8 cellular contexts compared by ENCODE assay signal in the genomic region with DNA sequence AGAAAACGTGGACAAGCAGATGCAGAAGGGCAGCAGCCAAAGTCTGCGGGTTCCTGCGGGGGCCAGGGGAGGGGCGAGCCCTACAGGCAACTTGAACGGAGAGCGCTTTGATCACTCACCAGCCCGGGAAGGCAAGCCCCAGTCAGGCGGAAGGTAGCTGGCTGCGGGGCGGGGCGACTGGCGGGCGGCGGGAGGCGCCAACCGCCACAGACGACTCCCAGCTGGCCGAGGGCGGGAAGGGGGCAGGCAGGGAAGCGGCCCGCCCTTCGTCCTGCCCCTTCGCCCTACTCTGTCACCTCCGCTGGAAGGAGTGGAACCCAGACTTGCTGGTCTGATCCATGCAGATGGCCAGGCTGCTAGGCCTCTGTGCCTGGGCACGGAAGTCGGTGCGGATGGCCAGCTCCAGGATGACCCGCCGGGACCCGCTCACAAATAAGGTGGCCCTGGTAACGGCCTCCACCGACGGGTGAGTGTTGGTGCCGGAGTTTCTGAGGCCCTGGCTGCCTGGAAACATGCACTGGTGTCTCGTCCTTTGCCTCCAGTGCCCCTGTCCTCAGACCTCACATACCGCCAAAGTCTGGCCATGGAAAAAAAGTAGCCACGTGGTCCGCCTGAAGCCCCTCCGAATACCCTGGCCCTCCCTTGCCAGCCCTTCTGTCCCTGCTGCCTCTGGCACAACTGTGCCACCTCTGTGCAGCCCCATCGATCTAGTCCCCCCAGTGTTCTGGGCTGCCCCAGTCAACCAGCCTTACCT. TPM values are rescaled to one million over a fixed set of nuclear protein-coding genes. Genes with fewer than 3 reads are reported as not detected.
DNase-seq lines count a peak whose midpoint lies in the region; ATAC-seq lines count a peak whose summit lies in the region.
"Not testable (repeated sequence)": the region's sequence is repeated elsewhere in the genome, so short reads cannot be mapped to it uniquely, and the experiment has no call there.

DHRS4L2 (plus strand) TSS at position 320 of the 754 bp plus-strand sequence; CDS start at position 339, 19 bp downstream.

- H4K8ac ChIP-seq in trophoblast cell (ENCODE audit: low read depth, low read length), result peak within 1 kb of the TSS; percentile 67

- H2AK5ac ChIP-seq in trophoblast cell (ENCODE audit: low read length), result not testable (repeated sequence)

- peaks cover 22% of the 10 kb centered on the region for H3K4me1 Mint-ChIP-seq in activated naive CD8-positive, alpha-beta T cell treated with anti-CD3 and anti-CD28 coated beads for 36 hours

- H3K79me2 ChIP-seq in trophoblast cell (ENCODE audit: control insufficient read depth, insufficient read depth, low read length, poor library complexity), result not testable (repeated sequence)

- not testable (repeated sequence) for H3K9me3 Mint-ChIP-seq in activated naive CD8-positive, alpha-beta T cell treated with anti-CD3 and anti-CD28 coated beads for 36 hours

- H3K36me3 ChIP-seq in trophoblast cell (ENCODE audit: control insufficient read depth in 1 of 2, insufficient read depth in 2 of 2, low read length in 2 of 2); subcutaneous abdominal adipose tissue (ENCODE audit: control insufficient read depth in 5 of 5, insufficient read depth in 5 of 5, low read length in 5 of 5): not testable (repeated sequence)

- H3K27ac ChIP-seq in trophoblast cell (ENCODE audit: low read depth, low read length), result not testable (repeated sequence)
- H3K27ac ChIP-seq in subcutaneous abdominal adipose tissue (ENCODE audit: low read depth, low read length), result peak within 1 kb of the TSS; percentile 57

- H3K14ac ChIP-seq in trophoblast cell (ENCODE audit: low read length), result not testable (repeated sequence)

- H3K36me3 Mint-ChIP-seq in activated naive CD8-positive, alpha-beta T cell treated with anti-CD3 and anti-CD28 coated beads for 36 hours, result not testable (repeated sequence)

- not testable (repeated sequence) for H3K18ac ChIP-seq in trophoblast cell (ENCODE audit: low read length)

- not testable (repeated sequence) for H4K12ac ChIP-seq in trophoblast cell (ENCODE audit: low read depth, low read length)

- intact Hi-C loops in Right ventricle myocardium superior (cut with DNase I), result loop anchor here (10.0 kb wide), 1 partner anchor 96 kb away; no protein-coding TSS in a partner anchor

- peak within 1 kb of the TSS; percentile 52 for H3K4me2 ChIP-seq in trophoblast cell (ENCODE audit: low read length)

- H2AFZ ChIP-seq in trophoblast cell (ENCODE audit: insufficient read depth, low read length, poor library complexity), result peak within 1 kb of the TSS; percentile 12

- H3K27me3 ChIP-seq in trophoblast cell (ENCODE audit: insufficient read depth, low read length); subcutaneous abdominal adipose tissue (ENCODE audit: control insufficient read depth in 5 of 5, insufficient read depth in 4 of 5, low read length in 5 of 5): not testable (repeated sequence)

- WGBS in trophoblast cell (ENCODE audit: extremely low coverage, insufficient coverage, insufficient read length), result no CpG with 5 or more reads among the region's 40 CpGs

- not testable (repeated sequence) for H3K23ac ChIP-seq in trophoblast cell (ENCODE audit: low read length)

- not testable (repeated sequence) for H2BK120ac ChIP-seq in trophoblast cell (ENCODE audit: insufficient read depth, low read length, poor library complexity)

- not testable (repeated sequence) for DNase-seq in H4 (ENCODE audit: low spot score)
- DNase-seq in KG1 (lab: John Stamatoyannopoulos, UW) (peak; percentile 46), T-helper 1 cell (peak; percentile 47 to 80 (median 66)), Right ventricle myocardium superior (peak; percentile 88), trophoblast cell (peak; percentile 52 to 62)
- DNase-seq in activated naive CD8-positive, alpha-beta T cell treated with anti-CD3 and anti-CD28 coated beads for 36 hours, result peak; percentile 89

- H2BK5ac ChIP-seq in trophoblast cell (ENCODE audit: low read depth, low read length, poor library complexity), result not testable (repeated sequence)

- peak within 1 kb of the TSS; percentile 65; the same call in 1 of the 2 replicates for H3K4me3 ChIP-seq in GM08714 (ENCODE audit: low read length)
- not testable (repeated sequence) for H3K4me3 ChIP-seq in trophoblast cell (ENCODE audit: low read depth, low read length)
- H3K4me3 ChIP-seq in subcutaneous abdominal adipose tissue (ENCODE audit: low read depth in 1 of 5, low read length in 5 of 5), result peak within 1 kb of the TSS in 4 of 5 donors; percentile 52 to 64 (median 60)

- not testable (repeated sequence) for H3K27me3 Mint-ChIP-seq in activated naive CD8-positive, alpha-beta T cell treated with anti-CD3 and anti-CD28 coated beads for 36 hours

- H3K4ac ChIP-seq in trophoblast cell (ENCODE audit: low read depth, low read length), result not testable (repeated sequence)

- H3K4me3 Mint-ChIP-seq in activated naive CD8-positive, alpha-beta T cell treated with anti-CD3 and anti-CD28 coated beads for 36 hours, result peak within 1 kb of the TSS; percentile 79

- not testable (repeated sequence) for H2BK12ac ChIP-seq in trophoblast cell (ENCODE audit: low read length)

- not testable (repeated sequence) for H3K9me3 ChIP-seq in trophoblast cell (ENCODE audit: insufficient read depth, low read depth, low read length); subcutaneous abdominal adipose tissue (ENCODE audit: control insufficient read depth in 5 of 5, low read length in 5 of 5)

- peak within 1 kb of the TSS; percentile 11 for H4K91ac ChIP-seq in trophoblast cell (ENCODE audit: low read depth, low read length)

- H3K27ac Mint-ChIP-seq in activated naive CD8-positive, alpha-beta T cell treated with anti-CD3 and anti-CD28 coated beads for 36 hours, result peak within 1 kb of the TSS; percentile 26

- peak; percentile 93 for ATAC-seq in Right ventricle myocardium superior (ENCODE audit: poor library complexity)

- H3K4me1 ChIP-seq in trophoblast cell (ENCODE audit: control insufficient read depth in 1 of 2, insufficient read depth in 2 of 2, low read length in 2 of 2), result not testable (repeated sequence)
- H3K4me1 ChIP-seq in subcutaneous abdominal adipose tissue (ENCODE audit: control insufficient read depth in 5 of 5, insufficient read depth in 5 of 5, low read length in 5 of 5), result peaks cover 2 to 35% (median 22%) of the 10 kb centered on the region in 5 donors

- H3K9ac ChIP-seq in trophoblast cell (ENCODE audit: low read length), result not testable (repeated sequence)
- H3K9ac ChIP-seq in subcutaneous abdominal adipose tissue (ENCODE audit: low read length in 5 of 5), result peak within 1 kb of the TSS in 4 of 5 donors; percentile 35 to 53 (median 50)

- H3K79me1 ChIP-seq in trophoblast cell (ENCODE audit: low read length), result not testable (repeated sequence)

RNA-seq across cellular contexts. Expression of gene DHRS4L2, which starts in this region (rescaled TPM):
- 5.5 and 12.0 TPM in 2 replicates for total RNA-seq in H4 (2014; rRNA removed; shearing (Covaris generic))
- 10 to 100 TPM; 18.1 to 20.8 TPM for total RNA-seq in activated naive CD8-positive, alpha-beta T cell treated with anti-CD3 and anti-CD28 coated beads for 36 hours
- 17.7 TPM for total RNA-seq in Right ventricle myocardium superior
- polyA plus RNA-seq in trophoblast cell (2013), result 16.3 and 16.6 TPM in 2 replicates
